ENCODE assay signal across 11 cellular contexts in genomic region chr19:18014197-18014596, GRCh38. TPM values are rescaled to one million over a fixed set of nuclear protein-coding genes. Genes with fewer than 3 reads are reported as not detected.
DNase-seq lines count a peak whose midpoint lies in the region; ATAC-seq and TF ChIP-seq lines count a peak whose summit lies in the region.
"Had no signal": no experiment of that assay in that cellular context is flagged by ENCODE, and none has a peak within 500 bp of the region (broad histone marks: within the 10 kb centered on the region; RNA-seq: fewer than 3 reads in every experiment).

No MANE protein-coding gene starts in this region.

- TF ChIP-seq CTCF in left ventricle myocardium inferior (IDR thresholded peaks at IDR 0.05; ENCODE audit: borderline replicate concordance) = no peak
- no peak for TF ChIP-seq CTCF in natural killer cell (IDR thresholded peaks at IDR 0.05)
- no peak for TF ChIP-seq CTCF in upper lobe of right lung (IDR thresholded peaks at IDR 0.05)
- TF ChIP-seq CTCF in glutamatergic neuron (IDR thresholded peaks at IDR 0.05; ENCODE audit: partially characterized antibody, unreplicated experiment) = no peak

- peak overlapping the region; percentile 67 for H3K4me3 ChIP-seq in left ventricle myocardium inferior
- H3K4me3 ChIP-seq in upper lobe of right lung = peak overlapping the region; percentile 31

- H3K27ac Mint-ChIP-seq in activated naive CD8-positive, alpha-beta T cell treated with anti-CD3 and anti-CD28 coated beads, Interleukin-2, amount 10 ng/mL, durations not matched to agents 7 days and 5 days = peak overlapping the region; percentile 69
- peak overlapping the region in 1 of 2 donors; percentile 47 for H3K27ac Mint-ChIP-seq in natural killer cell
- H3K27ac Mint-ChIP-seq in glutamatergic neuron (ENCODE audit: unreplicated experiment) = no peak overlapping the region

- H3K27me3 ChIP-seq in left ventricle myocardium inferior (ENCODE audit: low read depth) (no peaks in the 10 kb centered on the region), upper lobe of right lung (no peaks in the 10 kb centered on the region)

- ATAC-seq in left cardiac atrium = no peak
- peak; percentile 74 for ATAC-seq in activated naive CD8-positive, alpha-beta T cell treated with anti-CD3 and anti-CD28 coated beads, Interleukin-2, amount 10 ng/mL, durations not matched to agents 7 days and 5 days (ENCODE audit: low read depth)
- peak in 2 of 3 donors; percentile 41 to 51 for ATAC-seq in natural killer cell
- no peak for ATAC-seq in upper lobe of right lung
- no peak for ATAC-seq in GM21737 (IDR thresholded peaks at IDR 0.05; ENCODE audit: unreplicated experiment)
- ATAC-seq: HCT116 had no signal

- no peak for DNase-seq in left ventricle myocardium inferior
- no peak for DNase-seq in left cardiac atrium
- peak; percentile 52 for DNase-seq in activated naive CD8-positive, alpha-beta T cell treated with anti-CD3 and anti-CD28 coated beads, Interleukin-2, amount 10 ng/mL, durations not matched to agents 7 days and 5 days
- no peak for DNase-seq in natural killer cell
- DNase-seq in upper lobe of right lung = no peak
- DNase-seq in glutamatergic neuron = no peak
- DNase-seq in NCI-H2081 treated with DMSO at 0.1 percent for 48 hours (lab: John Stamatoyannopoulos, UW) = no peak
- DNase-seq: MV-4-11; stimulated activated CD4-positive, alpha-beta T cell treated with anti-CD3 and anti-CD28 coated beads, Interleukin-2, amount 100 ng/mL, for 48 hours had no signal

- no peaks in the 10 kb centered on the region for H3K9me3 ChIP-seq in left ventricle myocardium inferior (replicated peaks)
- H3K9me3 ChIP-seq in upper lobe of right lung = no peaks in the 10 kb centered on the region

- intact Hi-C loops in left ventricle myocardium inferior (cut with micrococcal nuclease) (no loop called here), left cardiac atrium (cut with DNase I) (no loop called here), natural killer cell (cut with micrococcal nuclease) (no loop called here), upper lobe of right lung (cut with DNase I) (no loop called here)

- H3K36me3 ChIP-seq in left ventricle myocardium inferior (peaks cover 61% of the 10 kb centered on the region), upper lobe of right lung (peaks cover 62% of the 10 kb centered on the region)

- H3K27me3 Mint-ChIP-seq in activated naive CD8-positive, alpha-beta T cell treated with anti-CD3 and anti-CD28 coated beads, Interleukin-2, amount 10 ng/mL, durations not matched to agents 7 days and 5 days = no peaks in the 10 kb centered on the region
- H3K27me3 Mint-ChIP-seq in natural killer cell (ENCODE audit: low read depth in 2 of 2) (no peaks in the 10 kb centered on the region), glutamatergic neuron (ENCODE audit: unreplicated experiment) (peaks cover 5% of the 10 kb centered on the region)

- POLR2A ChIA-PET in activated naive CD8-positive, alpha-beta T cell treated with anti-CD3 and anti-CD28 coated beads, Interleukin-2, amount 10 ng/mL, durations not matched to agents 7 days and 5 days (lab: Charles Lee) = interaction anchor here (1.2 to 1.5 kb wide), 4 partner anchors 8 to 42 kb away, joined by 3 to 8 read pairs (median 4); no protein-coding TSS in a partner anchor

- H3K9me3 Mint-ChIP-seq in activated naive CD8-positive, alpha-beta T cell treated with anti-CD3 and anti-CD28 coated beads, Interleukin-2, amount 10 ng/mL, durations not matched to agents 7 days and 5 days = no peaks in the 10 kb centered on the region
- H3K9me3 Mint-ChIP-seq in natural killer cell (no peaks in the 10 kb centered on the region), glutamatergic neuron (ENCODE audit: unreplicated experiment) (peaks cover 2% of the 10 kb centered on the region)

- peaks cover 28% of the 10 kb centered on the region for H3K36me3 Mint-ChIP-seq in activated naive CD8-positive, alpha-beta T cell treated with anti-CD3 and anti-CD28 coated beads, Interleukin-2, amount 10 ng/mL, durations not matched to agents 7 days and 5 days
- H3K36me3 Mint-ChIP-seq in natural killer cell = peaks cover 7% of the 10 kb centered on the region
- no peaks in the 10 kb centered on the region for H3K36me3 Mint-ChIP-seq in glutamatergic neuron (ENCODE audit: unreplicated experiment)

- H3K27ac ChIP-seq in left ventricle myocardium inferior (replicated peaks) (peak overlapping the region; percentile 98), upper lobe of right lung (peak overlapping the region; percentile 65)

- H3K4me1 ChIP-seq in left ventricle myocardium inferior (peaks cover 99% of the 10 kb centered on the region), upper lobe of right lung (peaks cover 41% of the 10 kb centered on the region)

- peak overlapping the region; percentile 57 for H3K4me3 Mint-ChIP-seq in activated naive CD8-positive, alpha-beta T cell treated with anti-CD3 and anti-CD28 coated beads, Interleukin-2, amount 10 ng/mL, durations not matched to agents 7 days and 5 days
- H3K4me3 Mint-ChIP-seq in natural killer cell (no peak overlapping the region), glutamatergic neuron (ENCODE audit: unreplicated experiment) (no peak overlapping the region)

- H3K4me1 Mint-ChIP-seq in activated naive CD8-positive, alpha-beta T cell treated with anti-CD3 and anti-CD28 coated beads, Interleukin-2, amount 10 ng/mL, durations not matched to agents 7 days and 5 days = peaks cover 42% of the 10 kb centered on the region
- H3K4me1 Mint-ChIP-seq in natural killer cell = peaks cover 6 to 20% of the 10 kb centered on the region in 2 donors
- H3K4me1 Mint-ChIP-seq in glutamatergic neuron (ENCODE audit: low read depth, unreplicated experiment) = no peaks in the 10 kb centered on the region

RNA-seq across cellular contexts. Expression of gene ARRDC2, which starts 6.2 kb away (rescaled TPM):
- total RNA-seq in left ventricle myocardium inferior (16.6 TPM), left cardiac atrium (10 to 100 TPM; 14.8 to 21.6 TPM), natural killer cell (100 to 1,000 TPM; 110 to 131 (median 121) TPM), upper lobe of right lung (82.7 TPM), glutamatergic neuron (ENCODE audit: unreplicated experiment) (4.0 TPM)
- total RNA-seq in activated naive CD8-positive, alpha-beta T cell treated with anti-CD3 and anti-CD28 coated beads, Interleukin-2, amount 10 ng/mL, durations not matched to agents 7 days and 5 days = 10 to 100 TPM; 66.5 to 71.2 TPM

RNA-seq across cellular contexts. Expression of gene KCNN1, which starts 47.3 kb away (rescaled TPM):
- 0.38 TPM for total RNA-seq in left ventricle myocardium inferior
- 1 to 10 TPM; 1.7 to 1.8 TPM for total RNA-seq in left cardiac atrium
- not detected for total RNA-seq in activated naive CD8-positive, alpha-beta T cell treated with anti-CD3 and anti-CD28 coated beads, Interleukin-2, amount 10 ng/mL, durations not matched to agents 7 days and 5 days
- total RNA-seq in natural killer cell = not detected
- not detected for total RNA-seq in upper lobe of right lung
- total RNA-seq in glutamatergic neuron (ENCODE audit: unreplicated experiment) = 91.1 TPM

Comparison
In these comparisons a context has a peak if more than half of its experiments do, and no peak if none do; other contexts are left out.
1. ATAC-seq: peak in activated naive CD8-positive, alpha-beta T cell treated with anti-CD3 and anti-CD28 coated beads, Interleukin-2, amount 10 ng/mL, durations not matched to agents 7 days and 5 days (single experiment) and natural killer cell (2 of 3); none in left cardiac atrium (0 of 2), upper lobe of right lung (single experiment) and GM21737 (single experiment).
2. RNA of gene KCNN1, which starts 47.3 kb away (total RNA-seq): 91.1 TPM in glutamatergic neuron (single experiment); 1.7 to 1.8 TPM in left cardiac atrium, 0.38 TPM in left ventricle myocardium inferior (single experiment), not detected in upper lobe of right lung (single experiment), not detected in activated naive CD8-positive, alpha-beta T cell treated with anti-CD3 and anti-CD28 coated beads, Interleukin-2, amount 10 ng/mL, durations not matched to agents 7 days and 5 days and not detected in natural killer cell; every median in the first group is over 10 times any median in the second.